Comparison of ENCODE assay signal across 18 cellular contexts in genomic region chr14:87055007-87055406, GRCh38.
DNase-seq lines count a peak whose midpoint lies in the region; FAIRE-seq and TF ChIP-seq lines count a peak whose summit lies in the region.
"Had no signal": no experiment of that assay in that cellular context is flagged by ENCODE, and none has a peak within 500 bp of the region (broad histone marks: within the 10 kb centered on the region; RNA-seq: fewer than 3 reads in every experiment).

No MANE protein-coding gene starts in this region.

- H3K18ac ChIP-seq in H9 (ENCODE audit: insufficient read length, low read depth, low read length): no peak overlapping the region
- H3K18ac ChIP-seq in H1 (ENCODE audit: extremely low read depth, low read length): no peak overlapping the region
- no peak overlapping the region for H3K18ac ChIP-seq in mesendoderm (ENCODE audit: low read length)

- H3K23ac ChIP-seq in H9 (ENCODE audit: insufficient read length, low read depth, low read length) (no peak overlapping the region), H1 (ENCODE audit: insufficient read length) (no peak overlapping the region), mesendoderm (ENCODE audit: low read length) (no peak overlapping the region)

- H3K56ac ChIP-seq in H9 (ENCODE audit: insufficient read length, low read depth, low read length): no peak overlapping the region
- H3K56ac ChIP-seq in H1 (replicated peaks; ENCODE audit: insufficient read length, low read depth, low read length): no peak overlapping the region
- no peak overlapping the region for H3K56ac ChIP-seq in mesendoderm (ENCODE audit: low read length)

- FAIRE-seq in H1 (lab: Jason Lieb, UNC): no peak
- FAIRE-seq: D721Med, HTR-8/SVneo, K562 had no signal

- H4K8ac ChIP-seq in H9 (replicated peaks; ENCODE audit: insufficient read length, low read depth, low read length): no peak overlapping the region
- no peak overlapping the region for H4K8ac ChIP-seq in H1 (ENCODE audit: extremely low read depth, insufficient read depth, low read length)
- H4K8ac ChIP-seq in mesendoderm (ENCODE audit: low read depth, low read length): no peak overlapping the region

- H2AFZ ChIP-seq in H9 (ENCODE audit: low read length) (no peak overlapping the region), H1 (ENCODE audit: low read length) (peak overlapping the region; percentile 88), GM23248 (no peak overlapping the region)

- no peak overlapping the region for H4K5ac ChIP-seq in H9 (ENCODE audit: insufficient read length, low read depth, low read length)
- no peak overlapping the region for H4K5ac ChIP-seq in H1 (ENCODE audit: insufficient read length, low read depth, low read length)
- H4K5ac ChIP-seq in mesendoderm (ENCODE audit: low read length): no peak overlapping the region

- H2BK20ac ChIP-seq in H9 (ENCODE audit: low read depth, low read length, poor library complexity, severe bottlenecking) (no peak overlapping the region), H1 (ENCODE audit: low read length) (0 out of 2 replicates have a peak overlapping the region, but pooled peaks have one; percentile 90)

- H3K4ac ChIP-seq in H9 (ENCODE audit: low read depth, low read length) (no peak overlapping the region), H1 (replicated peaks; ENCODE audit: insufficient read length, low read depth, low read length) (no peak overlapping the region), mesendoderm (ENCODE audit: low read depth, low read length) (no peak overlapping the region)

- H3K9me3 ChIP-seq in H9 (ENCODE audit: control insufficient read depth, low read depth, low read length) (no peaks in the 10 kb centered on the region), H1 (ENCODE audit: insufficient read depth in 2 of 2, low read depth in 1 of 2, low read length in 1 of 2) (no peaks in the 10 kb centered on the region), GM23248 (ENCODE audit: low read depth) (no peaks in the 10 kb centered on the region)
- H3K9me3 ChIP-seq: BLaER1 treated with 17β-estradiol and CSF1 and Interleukin-3, amounts not matched to agents 10 nM and 100 nM had no signal

- H2BK120ac ChIP-seq in H9 (ENCODE audit: low read depth, low read length, poor library complexity, severe bottlenecking) (no peak overlapping the region), H1 (replicated peaks; ENCODE audit: low read depth, low read length) (no peak overlapping the region), mesendoderm (ENCODE audit: low read depth, low read length) (no peak overlapping the region)

- peaks cover 4 to 11% of the 10 kb centered on the region in 2 experiments for H3K4me1 Mint-ChIP-seq in H9
- H3K4me1 Mint-ChIP-seq: B cell had no signal

- no peaks in the 10 kb centered on the region for H3K4me1 ChIP-seq in H9 (ENCODE audit: insufficient read depth, low read length)
- peaks cover 0 to 3% (median under 1%) of the 10 kb centered on the region in 4 experiments; a peak in 1 of 7 replicates for H3K4me1 ChIP-seq in H1 (replicated peaks in 1 of 4; ENCODE audit: control insufficient read depth in 3 of 4, insufficient read depth in 4 of 4, low read length in 3 of 4)
- H3K4me1 ChIP-seq in mesendoderm (ENCODE audit: control insufficient read depth, low read depth, low read length): no peaks in the 10 kb centered on the region
- no peaks in the 10 kb centered on the region for H3K4me1 ChIP-seq in GM23248 (ENCODE audit: insufficient read depth)
- H3K4me1 ChIP-seq: BLaER1 treated with 17β-estradiol and CSF1 and Interleukin-3, amounts not matched to agents 10 nM and 100 nM had no signal

- TF ChIP-seq CTCF in H9 (conservative IDR thresholded peaks at IDR 0.05) (no peak), H1 (IDR thresholded peaks at IDR 0.05; ENCODE audit: control extremely low read depth in 1 of 3, insufficient read depth in 1 of 3, low read depth in 1 of 3, low read length in 3 of 3) (no peak)

- peaks cover 3% of the 10 kb centered on the region; the same call in 1 of the 2 replicates for H3K27me3 Mint-ChIP-seq in H9 (ENCODE audit: low read depth)
- H3K27me3 Mint-ChIP-seq: B cell had no signal

- no peak overlapping the region for H4K91ac ChIP-seq in H9 (ENCODE audit: insufficient read length, low read depth, low read length)
- H4K91ac ChIP-seq in H1 (replicated peaks; ENCODE audit: insufficient read length, low read length): no peak overlapping the region

- H2BK15ac ChIP-seq in H9 (ENCODE audit: low read depth, low read length) (no peak overlapping the region), H1 (ENCODE audit: low read length) (no peak overlapping the region), mesendoderm (replicated peaks; ENCODE audit: low read depth) (no peak overlapping the region)

- H3K14ac ChIP-seq in H9 (ENCODE audit: insufficient read depth, low read length): no peak overlapping the region
- H3K14ac ChIP-seq in H1 (ENCODE audit: insufficient read length): no peak overlapping the region

- H3K36me3 ChIP-seq in H1 (ENCODE audit: control insufficient read depth in 2 of 4, insufficient read depth in 4 of 4, low read length in 3 of 4) (no peaks in the 10 kb centered on the region), mesendoderm (ENCODE audit: control insufficient read depth, insufficient read depth, low read length) (no peaks in the 10 kb centered on the region), GM23248 (ENCODE audit: low read depth) (no peaks in the 10 kb centered on the region)
- H3K36me3 ChIP-seq: BLaER1 treated with 17β-estradiol and CSF1 and Interleukin-3, amounts not matched to agents 10 nM and 100 nM had no signal

- no CpG with 5 or more reads among the region's 2 CpGs for WGBS in H9 (ENCODE audit: extremely low coverage, insufficient read length, low lambda C conversion rate)
- WGBS in H1 (ENCODE audit: extremely low coverage in 1 of 2, insufficient coverage in 1 of 2, insufficient read length in 1 of 2, insufficient replicate concordance in 2 of 2, low coverage in 1 of 2, low lambda C conversion rate in 2 of 2, missing lambda C conversion rate in 1 of 2), 2 experiments: 69% methylated on average over 2 of the region's 2 CpGs; no CpG with 5 or more reads in 1 of the 2 experiments
- WGBS in mesendoderm (ENCODE audit: extremely low coverage, insufficient coverage, low lambda C conversion rate): no CpG with 5 or more reads among the region's 2 CpGs
- 28 to 31% methylated on average over 2 of the region's 2 CpGs for WGBS in GM23248 (ENCODE audit: low coverage in 1 of 2, low lambda C conversion rate in 2 of 2, missing lambda C conversion rate in 2 of 2), 2 experiments

- H3K23me2 ChIP-seq in H9 (ENCODE audit: insufficient read length, low read depth, low read length, poor library complexity, severe bottlenecking): no peaks in the 10 kb centered on the region
- no peaks in the 10 kb centered on the region for H3K23me2 ChIP-seq in H1 (ENCODE audit: low read depth, low read length)

- H3K27me3 ChIP-seq in H9 (ENCODE audit: insufficient read depth, low read length): no peaks in the 10 kb centered on the region
- no peaks in the 10 kb centered on the region for H3K27me3 ChIP-seq in H1 (replicated peaks in 1 of 4; ENCODE audit: control insufficient read depth in 3 of 4, extremely low read depth in 1 of 4, insufficient read depth in 3 of 4, low read length in 3 of 4)
- H3K27me3 ChIP-seq in mesendoderm (ENCODE audit: insufficient read depth, low read length, poor library complexity): no peaks in the 10 kb centered on the region
- no peaks in the 10 kb centered on the region for H3K27me3 ChIP-seq in GM23248 (replicated peaks; ENCODE audit: insufficient read depth)
- H3K27me3 ChIP-seq: BLaER1 treated with 17β-estradiol and CSF1 and Interleukin-3, amounts not matched to agents 10 nM and 100 nM had no signal

- TF ChIP-seq POLR2A in H1 (IDR thresholded peaks at IDR 0.05; ENCODE audit: control extremely low read depth in 1 of 2, low read depth in 2 of 2, low read length in 2 of 2): no peak

- peak; percentile 4 for DNase-seq in ELF-1 (ENCODE audit: low read depth, low spot score)
- DNase-seq in H9: peak; percentile 28
- no peak for DNase-seq in H1 (ENCODE audit: low read depth in 1 of 2, low spot score in 2 of 2)
- DNase-seq in mesendoderm: peak; percentile 34
- no peak for DNase-seq in GM23248
- DNase-seq in NCI-H1436 (lab: John Stamatoyannopoulos, UW): no peak
- DNase-seq in D341Med (ENCODE audit: low spot score): no peak
- no peak for DNase-seq in NK-92 treated with Interleukin-12 subunit alpha and Interleukin-12 subunit beta, amount 100 ng/mL, for 24 hours (lab: John Stamatoyannopoulos, UW)
- DNase-seq: CD8-positive, alpha-beta T cell; COR-L47; GF-D8; H7; IMR-90 had no signal

- in situ Hi-C loops in GM23248 (cut with MboI): no loop called here

- no peaks in the 10 kb centered on the region for H3K9me3 Mint-ChIP-seq in H9

- no peaks in the 10 kb centered on the region for H3F3A ChIP-seq in GM23248 (ENCODE audit: insufficient read depth)

- H3K79me1 ChIP-seq in H9 (ENCODE audit: insufficient read depth, low read depth, low read length, poor library complexity, severe bottlenecking) (no peaks in the 10 kb centered on the region), H1 (ENCODE audit: low read depth, low read length) (no peaks in the 10 kb centered on the region), mesendoderm (ENCODE audit: low read length) (no peaks in the 10 kb centered on the region)

- H2BK5ac ChIP-seq in H9 (ENCODE audit: insufficient read length, low read length): no peak overlapping the region
- no peak overlapping the region for H2BK5ac ChIP-seq in H1 (ENCODE audit: low read depth, low read length)
- no peak overlapping the region for H2BK5ac ChIP-seq in mesendoderm (ENCODE audit: low read length)

- H3K4me3 ChIP-seq in H1 (ENCODE audit: extremely low read depth in 1 of 4, insufficient read depth in 2 of 4, low read depth in 3 of 4, low read length in 4 of 4) (no peak overlapping the region), mesendoderm (ENCODE audit: low read length) (no peak overlapping the region), GM23248 (no peak overlapping the region)
- H3K4me3 ChIP-seq: BLaER1 treated with 17β-estradiol and CSF1 and Interleukin-3, amounts not matched to agents 10 nM and 100 nM; K562 had no signal

- H3K36me3 Mint-ChIP-seq in H9 (ENCODE audit: insufficient read depth in 1 of 3, low read depth in 3 of 3): no peaks in the 10 kb centered on the region
- H3K36me3 Mint-ChIP-seq: CD8-positive, alpha-beta T cell had no signal

- TF ChIP-seq RAD21 in H1 (IDR thresholded peaks at IDR 0.05 in 1 of 2, conservative IDR thresholded peaks at IDR 0.05 in 1 of 2; ENCODE audit: low read depth in 2 of 2, low read length in 2 of 2): no peak

- H3K9ac ChIP-seq in H9 (ENCODE audit: extremely low read depth, insufficient read length, low read length) (no peak overlapping the region), H1 (replicated peaks in 1 of 4; ENCODE audit: extremely low read depth in 1 of 4, low read depth in 3 of 4, low read length in 3 of 4) (no peak overlapping the region), mesendoderm (ENCODE audit: low read length) (no peak overlapping the region), GM23248 (no peak overlapping the region)
- H3K9ac ChIP-seq: BLaER1 treated with 17β-estradiol and CSF1 and Interleukin-3, amounts not matched to agents 10 nM and 100 nM had no signal

- no peaks in the 10 kb centered on the region for H3K9me2 ChIP-seq in GM23248 (ENCODE audit: insufficient read depth)

- TF ChIP-seq EP300 in H1 (IDR thresholded peaks at IDR 0.05; ENCODE audit: borderline replicate concordance in 1 of 2, low read depth in 2 of 2, low read length in 2 of 2): no peak

- H2BK12ac ChIP-seq in H9 (ENCODE audit: insufficient read length, low read depth, low read length): no peak overlapping the region
- no peak overlapping the region for H2BK12ac ChIP-seq in H1 (ENCODE audit: low read depth, low read length)

- H2AK5ac ChIP-seq in H9 (ENCODE audit: insufficient read length, low read length) (no peak overlapping the region), H1 (ENCODE audit: low read depth, low read length) (no peak overlapping the region), mesendoderm (ENCODE audit: low read length) (no peak overlapping the region)

- POLR2A ChIA-PET in H1 (lab: Charles Lee; ENCODE audit: partially characterized antibody): no interaction called here

- H3K4me2 ChIP-seq in H9 (ENCODE audit: insufficient read depth, insufficient read length, low read length): no peak overlapping the region
- no peak overlapping the region; a peak in 1 of 4 replicates for H3K4me2 ChIP-seq in H1 (ENCODE audit: insufficient read depth in 1 of 2, low read depth in 2 of 2, low read length in 2 of 2)
- no peak overlapping the region for H3K4me2 ChIP-seq in mesendoderm (ENCODE audit: low read length)
- H3K4me2 ChIP-seq in GM23248 (ENCODE audit: unreplicated experiment): no peak overlapping the region
- H3K4me2 ChIP-seq: BLaER1 treated with 17β-estradiol and CSF1 and Interleukin-3, amounts not matched to agents 10 nM and 100 nM had no signal

- CTCF ChIA-PET in H1 (lab: Charles Lee; ENCODE audit: partially characterized antibody): interaction anchor here (1.3 to 1.5 kb wide), 3 partner anchors 11 to 128 kb away, joined by 3 to 4 read pairs (median 3); no protein-coding TSS in a partner anchor

- H3K79me2 ChIP-seq in H9 (ENCODE audit: insufficient read depth, low read length): no peaks in the 10 kb centered on the region
- H3K79me2 ChIP-seq in H1 (ENCODE audit: control insufficient read depth in 1 of 2, insufficient read depth in 2 of 2, low read length in 2 of 2): no peaks in the 10 kb centered on the region
- H3K79me2 ChIP-seq in mesendoderm (ENCODE audit: control insufficient read depth, insufficient read depth, low read length): no peaks in the 10 kb centered on the region
- H3K79me2 ChIP-seq in GM23248 (ENCODE audit: insufficient read depth): no peaks in the 10 kb centered on the region

- no peak overlapping the region for H3K4me3 Mint-ChIP-seq in H9
- H3K4me3 Mint-ChIP-seq: B cell; CD8-positive, alpha-beta T cell had no signal

- H4K20me1 ChIP-seq in H9 (ENCODE audit: control insufficient read depth, insufficient read depth, insufficient read length) (no peaks in the 10 kb centered on the region), H1 (replicated peaks in 1 of 2; ENCODE audit: control insufficient read depth in 1 of 2, insufficient read depth in 2 of 2, low read length in 2 of 2) (no peaks in the 10 kb centered on the region), GM23248 (ENCODE audit: insufficient read depth) (no peaks in the 10 kb centered on the region)
- H4K20me1 ChIP-seq: BLaER1 treated with 17β-estradiol and CSF1 and Interleukin-3, amounts not matched to agents 10 nM and 100 nM had no signal

- no peak overlapping the region for H3T11ph ChIP-seq in H9 (ENCODE audit: low read length)

- H3K27ac ChIP-seq in H9 (ENCODE audit: insufficient read length, low read depth, low read length): no peak overlapping the region
- H3K27ac ChIP-seq in H1 (ENCODE audit: low read depth, low read length): no peak overlapping the region
- no peak overlapping the region for H3K27ac ChIP-seq in mesendoderm (ENCODE audit: low read depth, low read length)
- H3K27ac ChIP-seq in GM23248: no peak overlapping the region
- H3K27ac ChIP-seq: BLaER1 treated with 17β-estradiol and CSF1 and Interleukin-3, amounts not matched to agents 10 nM and 100 nM had no signal

- H3K27ac Mint-ChIP-seq in H9: peak overlapping the region in 1 of 3 experiments; percentile 46; a peak in 1 of 7 replicates
- H3K27ac Mint-ChIP-seq: B cell; CD8-positive, alpha-beta T cell had no signal

Comparison
In these comparisons a context has a peak if more than half of its experiments do, and no peak if none do; other contexts are left out.
1. DNase-seq: peak in ELF-1 (single experiment), H9 (single experiment) and mesendoderm (single experiment); none in H1 (0 of 2), GM23248 (single experiment), NCI-H1436 (single experiment), D341Med (single experiment) and NK-92 treated with Interleukin-12 subunit alpha and Interleukin-12 subunit beta, amount 100 ng/mL, for 24 hours (single experiment).